Comparison of ENCODE assay signal across 8 cellular contexts in genomic region chr11:119320593-119321524, GRCh38. TPM values are rescaled to one million over a fixed set of nuclear protein-coding genes. Genes with fewer than 3 reads are reported as not detected.
DNase-seq lines count a peak whose midpoint lies in the region; ATAC-seq, FAIRE-seq and TF ChIP-seq lines count a peak whose summit lies in the region.

No MANE protein-coding gene starts in this region.

- peak overlapping the region; percentile 83 for H3K4me2 ChIP-seq in OCI-LY7 (ENCODE audit: low read length)

- intact Hi-C loops in OCI-LY7 (cut with micrococcal nuclease; ENCODE audit: unreplicated experiment) = loop anchor here (2.0 to 5.0 kb wide), 4 partner anchors 51 to 254 kb away; partner anchors contain the start of genes DPAGT1 and VPS11

- H3K4me3 ChIP-seq in OCI-LY7 (ENCODE audit: low read depth, low read length, poor library complexity, severe bottlenecking) = peak overlapping the region; percentile 60
- H3K4me3 ChIP-seq in iPS-11a (ENCODE audit: low read depth, low read length) = peak overlapping the region; percentile 56
- H3K4me3 ChIP-seq in skeletal muscle cell (ENCODE audit: low read depth, low read length) = peak overlapping the region; percentile 42

- POLR2A ChIA-PET in HEK293T (lab: Yijun Ruan, JAX) = interaction anchor here (0.6 to 2.1 kb wide), 5 partner anchors 13 to 226 kb away, joined by 3 to 11 read pairs (median 3); partner anchors contain the start of genes C1QTNF5 and RNF26
- POLR2A ChIA-PET in OCI-LY7 (lab: Charles Lee) = interaction anchor here (0.6 to 1.7 kb wide), 6 partner anchors 44 to 278 kb away, joined by 3 to 5 read pairs (median 4); partner anchors contain the start of gene DPAGT1

- CTCF ChIA-PET in HEK293T (lab: Yijun Ruan, JAX) (interaction anchor here (0.5 to 4.3 kb wide), 6 partner anchors 13 to 235 kb away, joined by 3 to 57 read pairs (median 4); no protein-coding TSS in a partner anchor), OCI-LY7 (lab: Charles Lee; ENCODE audit: unreplicated experiment) (interaction anchor here (0.6 to 2.5 kb wide), 7 partner anchors 13 to 124 kb away, joined by 4 to 16 read pairs (median 4); no protein-coding TSS in a partner anchor)

- H3K27ac ChIP-seq in OCI-LY7 (ENCODE audit: low read depth, low read length, poor library complexity, severe bottlenecking) = peak overlapping the region; percentile 63

- H2AFZ ChIP-seq in OCI-LY7 (ENCODE audit: low read length) = peak overlapping the region; percentile 95

- no peaks in the 10 kb centered on the region for H3K9me3 ChIP-seq in OCI-LY7 (ENCODE audit: low read length)

- DNase-seq in GM12891 (ENCODE audit: insufficient read length, low spot score) = peak; percentile 86
- peak; percentile 35 for DNase-seq in HEK293T (ENCODE audit: extremely low spot score)
- peak; percentile 65 for DNase-seq in OCI-LY7 (ENCODE audit: low spot score)
- DNase-seq in astrocyte of the hippocampus (ENCODE audit: low read depth, low spot score) = peak; percentile 85
- DNase-seq in skeletal muscle cell (ENCODE audit: low read depth) = no peak
- no peak for DNase-seq in NCI-H1694 (lab: John Stamatoyannopoulos, UW)

- ATAC-seq in GM21360 (IDR thresholded peaks at IDR 0.05; ENCODE audit: unreplicated experiment) = no peak

- BruUV-seq in OCI-LY7 (replicated peaks; lab: Mats Ljungman, UMichigan) = no TSS peak

- H3K36me3 ChIP-seq in OCI-LY7 (ENCODE audit: insufficient read depth, low read length) = no peaks in the 10 kb centered on the region

- H3K9me2 ChIP-seq in OCI-LY7 (ENCODE audit: insufficient read depth, low read length) = no peaks in the 10 kb centered on the region

- FAIRE-seq in GM12891 (lab: Jason Lieb, UNC) = no peak

- H3K79me2 ChIP-seq in OCI-LY7 (ENCODE audit: insufficient read depth, low read depth, low read length) = no peaks in the 10 kb centered on the region

- peaks cover 47% of the 10 kb centered on the region for H3K4me1 ChIP-seq in OCI-LY7 (ENCODE audit: insufficient read depth, low read length, poor library complexity, severe bottlenecking)

- no peak for TF ChIP-seq CTCF in OCI-LY7 (conservative IDR thresholded peaks at IDR 0.05; ENCODE audit: low read length)

- H4K20me1 ChIP-seq in OCI-LY7 (ENCODE audit: insufficient read depth, low read length) = no peaks in the 10 kb centered on the region

- TF ChIP-seq POLR2A in GM12891 (IDR thresholded peaks at IDR 0.05; ENCODE audit: low read depth, low read length) = 0 out of 2 replicates have a peak, but pooled peaks have one; percentile 22

TF ChIP-seq in GM12891, 5 proteins besides CTCF, POLR2A, EP300 and RAD21:
- TF ChIP-seq TAF1 (IDR thresholded peaks at IDR 0.05; ENCODE audit: low read depth, low read length) (peak; percentile 20; the same call in 1 of the 2 replicates), POU2F2 (IDR thresholded peaks at IDR 0.05; ENCODE audit: low read depth, low read length) (no peak)

TF ChIP-seq in HEK293T, 16 proteins besides CTCF, POLR2A, EP300 and RAD21:
- TF ChIP-seq HDGF (IDR thresholded peaks at IDR 0.05; ENCODE audit: borderline replicate concordance) (0 out of 2 replicates have a peak, but pooled peaks have one; percentile 88), ARNT (IDR thresholded peaks at IDR 0.05) (no peak)

RNA-seq across cellular contexts. Expression of gene MCAM, which starts 3.9 kb away (rescaled TPM):
- 0.39 TPM for polyA plus RNA-seq in GM12891 (2012; ENCODE audit: low read depth, missing spikeins)
- total RNA-seq in OCI-LY7 (2014; rRNA removed; shearing (Covaris generic)) = 0.69 and 2.6 TPM in 2 replicates
- total RNA-seq in OCI-LY7 (2022) = 1.3 and 3.2 TPM in 2 replicates

RNA-seq across cellular contexts. Expression of gene RNF26, which starts 13.5 kb away (rescaled TPM):
- polyA plus RNA-seq in GM12891 (2012; ENCODE audit: low read depth, missing spikeins) = 14.5 TPM
- total RNA-seq in OCI-LY7 (2014; rRNA removed; shearing (Covaris generic)) = 11.7 and 13.9 TPM in 2 replicates
- total RNA-seq in OCI-LY7 (2022) = 52.5 and 56.2 TPM in 2 replicates

RNA-seq across cellular contexts. Expression of gene C1QTNF5, which starts 19.8 kb away (rescaled TPM):
- polyA plus RNA-seq in GM12891 (2012; ENCODE audit: low read depth, missing spikeins) = not detected
- not detected in 2 replicates for total RNA-seq in OCI-LY7 (2014; rRNA removed; shearing (Covaris generic))
- not detected in 2 replicates for total RNA-seq in OCI-LY7 (2022)

RNA-seq across cellular contexts. Expression of gene MFRP, which starts 25.6 kb away (rescaled TPM):
- polyA plus RNA-seq in GM12891 (2012; ENCODE audit: low read depth, missing spikeins) = not detected
- total RNA-seq in OCI-LY7 (2014; rRNA removed; shearing (Covaris generic)) = not detected in 2 replicates
- not detected in 2 replicates for total RNA-seq in OCI-LY7 (2022)

Comparison
In these comparisons a context has a peak if more than half of its experiments do, and no peak if none do; other contexts are left out.
1. DNase-seq: peak in GM12891 (single experiment), HEK293T (single experiment), OCI-LY7 (single experiment) and astrocyte of the hippocampus (single experiment); none in skeletal muscle cell (single experiment) and NCI-H1694 (single experiment).
2. Peak in every context shown above with its lines, with median percentiles within 50 percentile points of each other: H3K4me3 ChIP-seq.